ENCODE assay signal across 1 cellular context in the genomic region with DNA sequence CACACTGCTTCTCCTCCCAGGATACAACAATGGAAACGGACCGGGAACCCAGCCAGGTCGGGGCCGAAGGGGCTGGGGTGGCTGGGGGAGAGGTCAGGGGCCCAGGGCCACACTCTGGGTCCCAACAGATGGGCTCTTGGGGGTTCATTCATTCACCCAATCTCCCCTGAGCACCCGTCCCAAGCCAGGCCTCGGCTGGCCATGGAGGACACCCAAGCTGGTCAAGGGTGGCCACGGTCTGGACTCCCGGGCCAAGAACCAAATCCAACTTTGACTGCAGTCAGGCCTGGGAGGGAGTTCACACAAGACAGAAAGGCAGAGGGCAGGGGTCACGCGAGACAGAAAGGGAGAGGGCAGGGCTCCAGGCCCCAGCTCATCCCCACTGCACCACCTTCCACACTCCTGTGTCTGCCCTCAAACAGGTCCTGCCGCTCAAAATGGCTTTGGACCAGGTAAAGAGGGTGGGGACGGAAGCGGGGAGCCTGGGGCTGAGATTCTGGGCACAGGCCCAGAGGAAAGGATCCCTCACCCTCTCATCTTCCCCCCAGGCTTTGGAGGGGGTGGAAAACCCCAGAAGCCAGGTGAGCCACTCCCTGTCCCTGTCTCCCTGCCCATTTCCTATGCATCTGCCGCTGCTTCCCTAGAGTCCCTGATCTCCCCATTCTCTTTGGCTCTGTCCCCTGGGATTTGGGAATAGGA.
TF ChIP-seq lines count a peak whose summit lies in the region.

No MANE protein-coding gene starts in this region.

TF ChIP-seq in H1, 55 proteins besides CTCF, POLR2A, EP300 and RAD21:
- TF ChIP-seq ASH2L (IDR thresholded peaks at IDR 0.05; ENCODE audit: low read length) (no peak), SP2 (IDR thresholded peaks at IDR 0.05; ENCODE audit: low read length) (no peak), JUN (IDR thresholded peaks at IDR 0.05; ENCODE audit: low read depth, low read length) (no peak), POU5F1 (IDR thresholded peaks at IDR 0.05; ENCODE audit: low read depth, low read length) (no peak), RXRA (IDR thresholded peaks at IDR 0.05; ENCODE audit: insufficient read depth, low read depth, low read length) (no peak), KDM5A (IDR thresholded peaks at IDR 0.05; ENCODE audit: low read length) (no peak), KDM1A (IDR thresholded peaks at IDR 0.05; ENCODE audit: borderline replicate concordance, low read length) (no peak), TAF7 (optimal IDR thresholded peaks at IDR 0.05; ENCODE audit: borderline replicate concordance, low read depth, low read length) (no peak), YY1 (IDR thresholded peaks at IDR 0.05; ENCODE audit: low read depth, low read length) (no peak), RFX5 (IDR thresholded peaks at IDR 0.05; ENCODE audit: borderline replicate concordance, low read depth, low read length) (no peak), PHF8 (conservative IDR thresholded peaks at IDR 0.05; ENCODE audit: low read depth, low read length) (no peak)
- TF ChIP-seq, protein P1, sequence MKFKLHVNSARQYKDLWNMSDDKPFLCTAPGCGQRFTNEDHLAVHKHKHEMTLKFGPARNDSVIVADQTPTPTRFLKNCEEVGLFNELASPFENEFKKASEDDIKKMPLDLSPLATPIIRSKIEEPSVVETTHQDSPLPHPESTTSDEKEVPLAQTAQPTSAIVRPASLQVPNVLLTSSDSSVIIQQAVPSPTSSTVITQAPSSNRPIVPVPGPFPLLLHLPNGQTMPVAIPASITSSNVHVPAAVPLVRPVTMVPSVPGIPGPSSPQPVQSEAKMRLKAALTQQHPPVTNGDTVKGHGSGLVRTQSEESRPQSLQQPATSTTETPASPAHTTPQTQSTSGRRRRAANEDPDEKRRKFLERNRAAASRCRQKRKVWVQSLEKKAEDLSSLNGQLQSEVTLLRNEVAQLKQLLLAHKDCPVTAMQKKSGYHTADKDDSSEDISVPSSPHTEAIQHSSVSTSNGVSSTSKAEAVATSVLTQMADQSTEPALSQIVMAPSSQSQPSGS (IDR thresholded peaks at IDR 0.05; ENCODE audit: low read length) = no peak
- TF ChIP-seq, protein P2, sequence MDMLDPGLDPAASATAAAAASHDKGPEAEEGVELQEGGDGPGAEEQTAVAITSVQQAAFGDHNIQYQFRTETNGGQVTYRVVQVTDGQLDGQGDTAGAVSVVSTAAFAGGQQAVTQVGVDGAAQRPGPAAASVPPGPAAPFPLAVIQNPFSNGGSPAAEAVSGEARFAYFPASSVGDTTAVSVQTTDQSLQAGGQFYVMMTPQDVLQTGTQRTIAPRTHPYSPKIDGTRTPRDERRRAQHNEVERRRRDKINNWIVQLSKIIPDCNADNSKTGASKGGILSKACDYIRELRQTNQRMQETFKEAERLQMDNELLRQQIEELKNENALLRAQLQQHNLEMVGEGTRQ (IDR thresholded peaks at IDR 0.05; ENCODE audit: low read length) = no peak
